9 cellular contexts compared by ENCODE assay signal in genomic region chr1:179417760-179418159, GRCh38. TPM values are rescaled to one million over a fixed set of nuclear protein-coding genes. Genes with fewer than 3 reads are reported as not detected.
"Had no signal": no experiment of that assay in that cellular context is flagged by ENCODE, and none has a peak within 500 bp of the region (broad histone marks: within the 10 kb centered on the region; RNA-seq: fewer than 3 reads in every experiment).

No MANE protein-coding gene starts in this region.

RNA-seq across cellular contexts. Expression of gene AXDND1, which starts 52.0 kb away (rescaled TPM):
- total RNA-seq: dermis microvascular lymphatic vessel endothelial cell, endothelial cell of umbilical vein, epithelial cell of proximal tubule, esophagus mucosa, fibroblast of villous mesenchyme, gastrocnemius medialis, glomerular endothelial cell had no signal
- polyA plus RNA-seq: esophagus, heart left ventricle had no signal
